8 cellular contexts compared by ENCODE assay signal in genomic region chr6:166956444-166957086, GRCh38.
DNase-seq lines count a peak whose midpoint lies in the region; ATAC-seq and TF ChIP-seq lines count a peak whose summit lies in the region.

Gene RNASET2 (minus strand): TSS chr6:166956550. CDS start chr6:166956182, 368 bp downstream.

- ATAC-seq in GM18870 (IDR thresholded peaks at IDR 0.05; ENCODE audit: unreplicated experiment) = peak; percentile 42
- ATAC-seq in HG03135 (IDR thresholded peaks at IDR 0.05; ENCODE audit: unreplicated experiment) = peak; percentile 81

- H3K27ac ChIP-seq in caudate nucleus (ENCODE audit: low read depth, low read length) = peak within 1 kb of the TSS; percentile 77

- no peak for DNase-seq in AG04449 (ENCODE audit: low read depth, low spot score)
- DNase-seq in NCI-H345 (lab: John Stamatoyannopoulos, UW) = peak; percentile 95
- DNase-seq in activated CD4-positive, CD25-positive, alpha-beta regulatory T cell (lab: John Stamatoyannopoulos, UW) = peak; percentile 98 to 99 (median 98)
- peak in 60 of 61 donors; percentile 26 to 94 (median 85) for DNase-seq in caudate nucleus (lab: John Stamatoyannopoulos, UW)
- peak; percentile 91 for DNase-seq in iris pigment epithelial cell (ENCODE audit: low read depth)
- peak; percentile 99 for DNase-seq in stimulated activated CD4-positive, alpha-beta T cell treated with anti-CD3 and anti-CD28 coated beads, Interleukin-12 subunit alpha, Interleukin-12 subunit beta, amount 100 ng/mL, for 24 hours (ENCODE audit: low read depth in 2 of 2)

- POLR2A ChIA-PET in AG04449 (lab: Yijun Ruan, JAX) = interaction anchor here (0.6 to 0.9 kb wide), 2 partner anchors 25 to 43 kb away, joined by 3 to 4 read pairs; partner anchors contain the start of gene CEP43

- no peak for TF ChIP-seq CTCF in AG04449 (IDR thresholded peaks at IDR 0.05; ENCODE audit: insufficient read depth, low read length, missing control alignments)

- CTCF ChIA-PET in AG04449 (lab: Yijun Ruan, JAX) = interaction anchor here (0.7 to 2.1 kb wide), 6 partner anchors 10 to 182 kb away, joined by 3 to 13 read pairs (median 4); no protein-coding TSS in a partner anchor

- H3K4me3 ChIP-seq in AG04449 (ENCODE audit: low read depth, low read length) = peak within 1 kb of the TSS; percentile 75
